In genomic region chr11:45382133-45382878, GRCh38 we compare ENCODE assay signal across 19 cellular contexts.
A peak's percentile ranks its signal among the peaks of the same experiment; 100 is the strongest.
DNase-seq lines count a peak whose midpoint lies in the region; ATAC-seq, FAIRE-seq and TF ChIP-seq lines count a peak whose summit lies in the region.
"Had no signal": no experiment of that assay in that cellular context is flagged by ENCODE, and none has a peak within 500 bp of the region (broad histone marks: within the 10 kb centered on the region; RNA-seq: fewer than 3 reads in every experiment).

No MANE protein-coding gene starts in this region.

- H3K36me3 Mint-ChIP-seq in activated CD4-positive, alpha-beta T cell treated with anti-CD3 and anti-CD28 coated beads for 36 hours (ENCODE audit: low read depth): no peaks in the 10 kb centered on the region
- H3K36me3 Mint-ChIP-seq in astrocyte (ENCODE audit: low read depth, unreplicated experiment): peaks cover 2% of the 10 kb centered on the region
- no peaks in the 10 kb centered on the region for H3K36me3 Mint-ChIP-seq in natural killer cell treated with Interleukin-12 subunit alpha and Interleukin-12 subunit beta and Interleukin-15 and Interleukin-18, amount 100 ng/mL, for 72 hours
- H3K36me3 Mint-ChIP-seq: CD14-positive monocyte had no signal

- no peak overlapping the region for H4K8ac ChIP-seq in neuronal stem cell (ENCODE audit: low read depth, low read length)

- no peaks in the 10 kb centered on the region for H3K79me1 ChIP-seq in neuronal stem cell (ENCODE audit: low read depth, low read length)

- no CpG with 5 or more reads among the region's 7 CpGs for WGBS in neuronal stem cell (ENCODE audit: extremely low coverage in 2 of 2, insufficient read length in 2 of 2, insufficient replicate concordance in 1 of 2), 2 donors

- no peaks in the 10 kb centered on the region for H3K36me3 ChIP-seq in Loucy (ENCODE audit: insufficient read depth, low read length)
- no peaks in the 10 kb centered on the region for H3K36me3 ChIP-seq in astrocyte (ENCODE audit: insufficient read depth, low read length)
- H3K36me3 ChIP-seq in neuronal stem cell (replicated peaks in 1 of 2; ENCODE audit: control insufficient read depth in 2 of 2, insufficient read depth in 2 of 2, low read length in 2 of 2): no peaks in the 10 kb centered on the region
- H3K36me3 ChIP-seq: SJSA1 had no signal

- FAIRE-seq in astrocyte (lab: Jason Lieb, UNC): no peak
- FAIRE-seq: D721Med had no signal

- no peak overlapping the region for H2AK5ac ChIP-seq in neuronal stem cell (ENCODE audit: low read depth, low read length)

- H4K91ac ChIP-seq in neuronal stem cell (ENCODE audit: low read depth, low read length, poor library complexity): no peak overlapping the region

- no peak overlapping the region for H3K18ac ChIP-seq in neuronal stem cell (ENCODE audit: low read length)

- no peak overlapping the region for H3K14ac ChIP-seq in neuronal stem cell (ENCODE audit: low read length)

- peaks cover 8% of the 10 kb centered on the region for H3K4me1 Mint-ChIP-seq in activated CD4-positive, alpha-beta T cell treated with anti-CD3 and anti-CD28 coated beads for 36 hours
- H3K4me1 Mint-ChIP-seq in astrocyte (ENCODE audit: low read depth, unreplicated experiment): peaks cover 13% of the 10 kb centered on the region
- H3K4me1 Mint-ChIP-seq in natural killer cell treated with Interleukin-12 subunit alpha and Interleukin-12 subunit beta and Interleukin-15 and Interleukin-18, amount 100 ng/mL, for 72 hours (ENCODE audit: low read depth in 2 of 2): peaks cover 0 to 5% of the 10 kb centered on the region in 2 donors

- TF ChIP-seq CTCF in Loucy (conservative IDR thresholded peaks at IDR 0.05; ENCODE audit: low read length) (no peak), astrocyte (IDR thresholded peaks at IDR 0.05; ENCODE audit: insufficient read depth, low read depth, low read length) (no peak)

- H3K4me2 ChIP-seq in Loucy (ENCODE audit: low read depth, low read length, poor library complexity, severe bottlenecking): peak overlapping the region; percentile 42
- H3K4me2 ChIP-seq in astrocyte (ENCODE audit: low read length): no peak overlapping the region
- no peak overlapping the region for H3K4me2 ChIP-seq in neuronal stem cell (ENCODE audit: insufficient read depth, low read length, poor library complexity, severe bottlenecking)

- H3K4me3 ChIP-seq in Loucy (ENCODE audit: low read length, poor library complexity, severe bottlenecking) (no peak overlapping the region), astrocyte (ENCODE audit: insufficient read depth, low read depth, low read length) (no peak overlapping the region), neuronal stem cell (ENCODE audit: low read length in 2 of 2) (no peak overlapping the region)
- H3K4me3 ChIP-seq: SJSA1 had no signal

- H3K4ac ChIP-seq in neuronal stem cell (ENCODE audit: low read length): no peak overlapping the region

- no peak overlapping the region for H3K9ac ChIP-seq in Loucy (ENCODE audit: low read depth, low read length, poor library complexity, severe bottlenecking)
- H3K9ac ChIP-seq in astrocyte (ENCODE audit: low read length): no peak overlapping the region
- H3K9ac ChIP-seq in neuronal stem cell (ENCODE audit: low read depth, low read length, poor library complexity): no peak overlapping the region

- no peak overlapping the region for H3K23ac ChIP-seq in neuronal stem cell (ENCODE audit: low read depth, low read length, poor library complexity)

- H3K9me3 Mint-ChIP-seq in activated CD4-positive, alpha-beta T cell treated with anti-CD3 and anti-CD28 coated beads for 36 hours (ENCODE audit: low read depth): no peaks in the 10 kb centered on the region
- H3K9me3 Mint-ChIP-seq in astrocyte (ENCODE audit: unreplicated experiment): no peaks in the 10 kb centered on the region
- H3K9me3 Mint-ChIP-seq in natural killer cell treated with Interleukin-12 subunit alpha and Interleukin-12 subunit beta and Interleukin-15 and Interleukin-18, amount 100 ng/mL, for 72 hours: no peaks in the 10 kb centered on the region
- H3K9me3 Mint-ChIP-seq: CD14-positive monocyte had no signal

- intact Hi-C loops in activated CD4-positive, alpha-beta T cell treated with anti-CD3 and anti-CD28 coated beads for 36 hours (cut with DNase I, micrococcal nuclease): no loop called here

- H3K9me2 ChIP-seq in Loucy (replicated peaks; ENCODE audit: low read depth, low read length): no peaks in the 10 kb centered on the region

- no peak overlapping the region for H2BK15ac ChIP-seq in neuronal stem cell (ENCODE audit: low read length)

- CTCF ChIA-PET in activated CD4-positive, alpha-beta T cell treated with anti-CD3 and anti-CD28 coated beads for 36 hours (lab: Charles Lee): interaction anchor here (1.1 kb wide), 1 partner anchor 11 kb away, joined by 6 read pairs; no protein-coding TSS in a partner anchor

- no peaks in the 10 kb centered on the region for H3F3A ChIP-seq in Loucy (ENCODE audit: low read depth)

- peaks cover 3% of the 10 kb centered on the region for H3K27me3 Mint-ChIP-seq in activated CD4-positive, alpha-beta T cell treated with anti-CD3 and anti-CD28 coated beads for 36 hours
- H3K27me3 Mint-ChIP-seq in astrocyte (ENCODE audit: low read depth, unreplicated experiment): peaks cover 85% of the 10 kb centered on the region
- H3K27me3 Mint-ChIP-seq in natural killer cell treated with Interleukin-12 subunit alpha and Interleukin-12 subunit beta and Interleukin-15 and Interleukin-18, amount 100 ng/mL, for 72 hours: peaks cover 13 to 17% of the 10 kb centered on the region in 2 donors

- POLR2A ChIA-PET in activated CD4-positive, alpha-beta T cell treated with anti-CD3 and anti-CD28 coated beads for 36 hours (lab: Charles Lee): no interaction called here

- H2BK120ac ChIP-seq in neuronal stem cell (ENCODE audit: low read depth, low read length): no peak overlapping the region

- peaks cover 43% of the 10 kb centered on the region for H3K4me1 ChIP-seq in Loucy (ENCODE audit: insufficient read depth, low read length, poor library complexity, severe bottlenecking)
- peaks cover 7% of the 10 kb centered on the region for H3K4me1 ChIP-seq in astrocyte (ENCODE audit: insufficient read depth, low read length)
- peaks cover 7 to 26% of the 10 kb centered on the region in 2 donors for H3K4me1 ChIP-seq in neuronal stem cell (ENCODE audit: control insufficient read depth in 2 of 2, insufficient read depth in 1 of 2, low read depth in 1 of 2, low read length in 2 of 2)

- H3K79me2 ChIP-seq in Loucy (ENCODE audit: insufficient read depth, low read length): no peaks in the 10 kb centered on the region
- no peaks in the 10 kb centered on the region for H3K79me2 ChIP-seq in astrocyte (ENCODE audit: insufficient read depth, low read length)

- H3K4me3 Mint-ChIP-seq in activated CD4-positive, alpha-beta T cell treated with anti-CD3 and anti-CD28 coated beads for 36 hours: no peak overlapping the region
- H3K4me3 Mint-ChIP-seq in astrocyte (ENCODE audit: unreplicated experiment): peak overlapping the region; percentile 5
- H3K4me3 Mint-ChIP-seq in natural killer cell treated with Interleukin-12 subunit alpha and Interleukin-12 subunit beta and Interleukin-15 and Interleukin-18, amount 100 ng/mL, for 72 hours: no peak overlapping the region

- H3K27me3 ChIP-seq in Loucy (ENCODE audit: insufficient read depth, low read length, poor library complexity, severe bottlenecking) (no peaks in the 10 kb centered on the region), astrocyte (ENCODE audit: insufficient read depth, low read length) (peaks cover 19% of the 10 kb centered on the region), neuronal stem cell (ENCODE audit: control insufficient read depth in 3 of 3, insufficient read depth in 3 of 3, low read depth in 1 of 3, low read length in 3 of 3) (peaks cover 0 to 24% (median 0%) of the 10 kb centered on the region in 3 experiments)

- H3K27ac Mint-ChIP-seq in activated CD4-positive, alpha-beta T cell treated with anti-CD3 and anti-CD28 coated beads for 36 hours: no peak overlapping the region
- H3K27ac Mint-ChIP-seq in astrocyte (ENCODE audit: unreplicated experiment): no peak overlapping the region
- no peak overlapping the region for H3K27ac Mint-ChIP-seq in natural killer cell treated with Interleukin-12 subunit alpha and Interleukin-12 subunit beta and Interleukin-15 and Interleukin-18, amount 100 ng/mL, for 72 hours

- ATAC-seq in activated CD4-positive, alpha-beta T cell treated with anti-CD3 and anti-CD28 coated beads for 36 hours: peak; percentile 30
- ATAC-seq in natural killer cell treated with Interleukin-12 subunit alpha and Interleukin-12 subunit beta and Interleukin-15 and Interleukin-18, amount 100 ng/mL, for 72 hours: no peak
- ATAC-seq: Right ventricle myocardium inferior had no signal

- H2AFZ ChIP-seq in Loucy (ENCODE audit: low read length) (no peak overlapping the region), astrocyte (ENCODE audit: low read depth, low read length) (no peak overlapping the region), neuronal stem cell (ENCODE audit: low read length) (no peak overlapping the region)

- DNase-seq in activated CD4-positive, alpha-beta T cell treated with anti-CD3 and anti-CD28 coated beads for 36 hours: no peak
- DNase-seq in activated CD4-positive, alpha-beta T cell treated with anti-CD3 and anti-CD28 coated beads for 4 hours: no peak
- DNase-seq in astrocyte (ENCODE audit: low read depth) (no peak), neuronal stem cell (ENCODE audit: low spot score) (no peak), occipital lobe (lab: John Stamatoyannopoulos, UW) (no peak), dermis blood vessel endothelial cell (no peak)
- DNase-seq in natural killer cell treated with Interleukin-12 subunit alpha and Interleukin-12 subunit beta and Interleukin-15 and Interleukin-18, amount 100 ng/mL, for 72 hours (ENCODE audit: low spot score): no peak
- DNase-seq: 8988T, DMS53, NCI-H1694 treated with DMSO at 0.1 percent for 48 hours, NCI-H2081 treated with DMSO at 0.1 percent for 48 hours, NCI-H2171 treated with DMSO at 0.1 percent for 48 hours, NCI-H524 treated with DMSO at 0.1 percent for 48 hours, NCI-H82 had no signal

- H3K9me3 ChIP-seq in Loucy (ENCODE audit: insufficient read depth, low read depth, low read length) (no peaks in the 10 kb centered on the region), astrocyte (ENCODE audit: insufficient read depth, low read depth, low read length) (no peaks in the 10 kb centered on the region), neuronal stem cell (replicated peaks in 1 of 2; ENCODE audit: control insufficient read depth in 2 of 2, insufficient read depth in 1 of 2, low read depth in 1 of 2, low read length in 2 of 2) (no peaks in the 10 kb centered on the region)
- H3K9me3 ChIP-seq: SJSA1 had no signal

- H2BK5ac ChIP-seq in neuronal stem cell (ENCODE audit: low read length): peak overlapping the region; percentile 47

- H4K20me1 ChIP-seq in Loucy (ENCODE audit: insufficient read depth, low read length, poor library complexity, severe bottlenecking) (no peaks in the 10 kb centered on the region), astrocyte (ENCODE audit: insufficient read depth, low read length) (no peaks in the 10 kb centered on the region)

- no peak overlapping the region for H2BK12ac ChIP-seq in neuronal stem cell (ENCODE audit: low read length)

- H3K27ac ChIP-seq in astrocyte (ENCODE audit: low read depth, low read length): no peak overlapping the region
- no peak overlapping the region for H3K27ac ChIP-seq in neuronal stem cell (replicated peaks; ENCODE audit: low read length)
- H3K27ac ChIP-seq: SJSA1 had no signal
